25 cellular contexts compared by ENCODE assay signal in genomic region chr10:69881202-69881601, GRCh38.
"Had no signal": no experiment of that assay in that cellular context is flagged by ENCODE, and none has a peak within 500 bp of the region (broad histone marks: within the 10 kb centered on the region; RNA-seq: fewer than 3 reads in every experiment).

No MANE protein-coding gene starts in this region.

- H3K27ac ChIP-seq: adrenal gland, ascending aorta, brain microvascular endothelial cell, foreskin keratinocyte, hepatocyte, neutrophil, sigmoid colon, thoracic aorta, upper lobe of left lung had no signal

- H3K27ac Mint-ChIP-seq: activated naive CD8-positive, alpha-beta T cell; activated T-helper 2 cell treated with anti-CD3 and anti-CD28 coated beads, Interferon-gamma antibody, Interleukin-2, Interleukin-4, amounts not matched to agents 10 μg/mL and 5 μg/mL and 100 μg/mL, durations not matched to agents 14 hours and 24 hours and 36 hours had no signal

- H3K4me3 Mint-ChIP-seq: activated naive CD8-positive, alpha-beta T cell; activated T-cell treated with anti-CD3 and anti-CD28 coated beads, Interleukin-2, amount 50 U/mL, for 4 hours had no signal

- H3K9me3 ChIP-seq: adrenal gland, ascending aorta, mucosa of descending colon, neutrophil, sigmoid colon, thoracic aorta, upper lobe of left lung had no signal

- H3K36me3 ChIP-seq: adrenal gland, ascending aorta, brain microvascular endothelial cell, neutrophil, sigmoid colon, thoracic aorta, upper lobe of left lung had no signal

- H3K4me1 ChIP-seq: adrenal gland, foreskin keratinocyte, upper lobe of left lung had no signal

- H3K9me3 Mint-ChIP-seq: activated T-cell treated with anti-CD3 and anti-CD28 coated beads, Interleukin-2, amount 50 U/mL, for 4 hours; activated T-helper 2 cell treated with anti-CD3 and anti-CD28 coated beads, Interferon-gamma antibody, Interleukin-2, Interleukin-4, amounts not matched to agents 10 μg/mL and 5 μg/mL and 100 μg/mL, durations not matched to agents 14 hours and 24 hours and 36 hours; naive B cell had no signal

- H3K36me3 Mint-ChIP-seq: activated naive CD8-positive, alpha-beta T cell; naive B cell had no signal

- H3K4me3 ChIP-seq: adrenal gland, hepatocyte, mucosa of descending colon, sigmoid colon, smooth muscle cell, upper lobe of left lung had no signal

- ATAC-seq: activated T-cell treated with anti-CD3 and anti-CD28 coated beads, Interleukin-2, amount 50 U/mL, for 4 hours; foreskin keratinocyte; mucosa of descending colon had no signal

- DNase-seq: activated CD4-positive, alpha-beta T cell treated with anti-CD3 and anti-CD28 coated beads for 4 hours; activated CD4-positive, alpha-beta T cell treated with anti-CD3 and anti-CD28 coated beads, Interleukin-2, amount 50 U/mL, for 48 hours; activated CD4-positive, CD25-positive, alpha-beta regulatory T cell; activated CD8-positive, alpha-beta memory T cell treated with anti-CD3 and anti-CD28 coated beads, Interleukin-2, amount 50 U/mL, for 48 hours; activated naive CD4-positive, alpha-beta T cell; activated T-cell treated with anti-CD3 and anti-CD28 coated beads, Interleukin-2, amount 50 U/mL, for 4 hours; adrenal gland; brain microvascular endothelial cell; dermis blood vessel endothelial cell; effector CD8-positive, alpha-beta T cell; foreskin keratinocyte; naive B cell; sigmoid colon; stimulated activated CD4-positive, alpha-beta T cell treated with anti-CD3 and anti-CD28 coated beads, Interleukin-15, amount 100 ng/mL, for 24 hours; stimulated activated naive CD4-positive, alpha-beta T cell treated with Interleukin-2 at 50 U/mL for 16 hours; T1000; upper lobe of left lung had no signal
